1 cellular context compared by ENCODE assay signal in genomic region chr3:98522538-98523281, GRCh38.
TF ChIP-seq lines count a peak whose summit lies in the region.

Gene CLDND1 (minus strand): TSS chr3:98522902. CDS start chr3:98521424, 1,478 bp downstream.

TF ChIP-seq in HEK293, 187 proteins besides CTCF, POLR2A, EP300 and RAD21 (continued from another document):
- TF ChIP-seq GLI4 (tag by site-specific recombination; IDR thresholded peaks at IDR 0.05) (peak; percentile 35; the same call in 1 of the 2 replicates), YY2 (tag by site-specific recombination; IDR thresholded peaks at IDR 0.05) (no peak), ZFHX2 (tag by site-specific recombination; conservative IDR thresholded peaks at IDR 0.05) (peak; percentile 89), ZNF155 (tag by site-specific recombination; IDR thresholded peaks at IDR 0.05) (no peak), ZBTB10 (tag by site-specific recombination; IDR thresholded peaks at IDR 0.05) (peak; percentile 61; the same call in 1 of the 2 replicates), ZNF311 (tag by site-specific recombination; IDR thresholded peaks at IDR 0.05; ENCODE audit: borderline replicate concordance) (no peak), ZNF391 (tag by site-specific recombination; IDR thresholded peaks at IDR 0.05; ENCODE audit: borderline replicate concordance, low read depth) (no peak), ZNF549 (tag by site-specific recombination; IDR thresholded peaks at IDR 0.05) (no peak), ZNF548 (tag by site-specific recombination; IDR thresholded peaks at IDR 0.05) (no peak), ZNF37A (tag by site-specific recombination; IDR thresholded peaks at IDR 0.05) (no peak), ZNF704 (tag by site-specific recombination; IDR thresholded peaks at IDR 0.05) (no peak), ZNF324 (tag by site-specific recombination; IDR thresholded peaks at IDR 0.05) (0 out of 2 replicates have a peak, but pooled peaks have one; percentile 31), EGR2 (tag by site-specific recombination; IDR thresholded peaks at IDR 0.05; ENCODE audit: low read depth) (peak; percentile 86), ZNF138 (tag by site-specific recombination; IDR thresholded peaks at IDR 0.05; ENCODE audit: borderline replicate concordance) (no peak), ZBTB1 (tag by site-specific recombination; IDR thresholded peaks at IDR 0.05) (no peak), SCRT2 (tag by site-specific recombination; IDR thresholded peaks at IDR 0.05) (no peak), ZBTB21 (tag by site-specific recombination; IDR thresholded peaks at IDR 0.05) (peak; percentile 39; the same call in 1 of the 2 replicates), SP3 (tag by site-specific recombination; IDR thresholded peaks at IDR 0.05) (peak; percentile 94), ZNF792 (tag by site-specific recombination; IDR thresholded peaks at IDR 0.05) (no peak)
